Comparison of ENCODE assay signal across 20 cellular contexts in genomic region chr7:112101083-112101846, GRCh38.
A peak's percentile ranks its signal among the peaks of the same experiment; 100 is the strongest.
DNase-seq lines count a peak whose midpoint lies in the region; ATAC-seq and TF ChIP-seq lines count a peak whose summit lies in the region.
"Had no signal": no experiment of that assay in that cellular context is flagged by ENCODE, and none has a peak within 500 bp of the region (broad histone marks: within the 10 kb centered on the region; RNA-seq: fewer than 3 reads in every experiment).

No MANE protein-coding gene starts in this region.

- DNase-seq in DMS79 treated with DMSO at 0.1 percent for 48 hours (lab: John Stamatoyannopoulos, UW), result peak; percentile 7
- DNase-seq in DMS79 (lab: John Stamatoyannopoulos, UW), result no peak
- no peak for DNase-seq in chondrocyte (ENCODE audit: low spot score)
- peak in 1 of 3 donors; percentile 62 for DNase-seq in mucosa of descending colon
- DNase-seq in activated CD4-positive, alpha-beta T cell treated with anti-CD3 and anti-CD28 coated beads for 48 hours, result no peak
- DNase-seq in cardiac septum (ENCODE audit: low spot score), result no peak
- DNase-seq in DMS 273 (lab: John Stamatoyannopoulos, UW; ENCODE audit: unreplicated experiment), result no peak
- DNase-seq: Calu3; CD8-positive, alpha-beta T cell; GDM1; H9; NCI-H1417; NCI-H187 treated with DMSO at 0.1 percent for 48 hours; NCI-H2171; NCI-H446 treated with DMSO at 0.1 percent for 48 hours; NCI-H748 treated with DMSO at 0.1 percent for 48 hours; NK-92 treated with Interleukin-12 subunit alpha and Interleukin-12 subunit beta, amount 100 ng/mL, for 24 hours; Peyer's patch had no signal

- peak overlapping the region; percentile 17 for H3K27ac Mint-ChIP-seq in chondrocyte (ENCODE audit: unreplicated experiment)
- H3K27ac Mint-ChIP-seq: CD8-positive, alpha-beta T cell; H9 had no signal

- H3K4me3 ChIP-seq in mucosa of descending colon, result no peak overlapping the region
- H3K4me3 ChIP-seq: BLaER1 treated with 17β-estradiol and CSF1 and Interleukin-3, amounts not matched to agents 10 nM and 100 nM; Peyer's patch had no signal

- no peaks in the 10 kb centered on the region for H3K9me3 Mint-ChIP-seq in chondrocyte (ENCODE audit: low read depth)
- H3K9me3 Mint-ChIP-seq: CD8-positive, alpha-beta T cell; H9 had no signal

- peaks cover 34% of the 10 kb centered on the region for H3K4me1 Mint-ChIP-seq in chondrocyte (ENCODE audit: low read depth)

- no peaks in the 10 kb centered on the region for H3K36me3 ChIP-seq in mucosa of descending colon (ENCODE audit: low read depth)
- H3K36me3 ChIP-seq: Peyer's patch had no signal

- no peaks in the 10 kb centered on the region for H3K9me3 ChIP-seq in mucosa of descending colon
- H3K9me3 ChIP-seq: Peyer's patch had no signal

- no peaks in the 10 kb centered on the region for H3K27me3 Mint-ChIP-seq in chondrocyte (ENCODE audit: low read depth)

- H3K4me1 ChIP-seq in mucosa of descending colon (ENCODE audit: low read depth), result peaks cover 4% of the 10 kb centered on the region
- H3K4me1 ChIP-seq: Peyer's patch had no signal

- peak; percentile 88 for ATAC-seq in mucosa of descending colon
- ATAC-seq: CD8-positive, alpha-beta T cell; Right ventricle myocardium inferior had no signal

- H3K4me3 Mint-ChIP-seq in chondrocyte (ENCODE audit: unreplicated experiment), result no peak overlapping the region
- H3K4me3 Mint-ChIP-seq: CD8-positive, alpha-beta T cell; H9 had no signal

- TF ChIP-seq CTCF in chondrocyte (IDR thresholded peaks at IDR 0.05) (no peak), mucosa of descending colon (IDR thresholded peaks at IDR 0.05) (no peak)

- peaks cover 3% of the 10 kb centered on the region for H3K36me3 Mint-ChIP-seq in chondrocyte (ENCODE audit: low read depth)
- H3K36me3 Mint-ChIP-seq: CD8-positive, alpha-beta T cell had no signal

- intact Hi-C loops in mucosa of descending colon (cut with DNase I, micrococcal nuclease), result no loop called here
- intact Hi-C loops in cardiac septum (cut with DNase I), result no loop called here
